Comparison of ENCODE assay signal across 20 cellular contexts in the genomic region with DNA sequence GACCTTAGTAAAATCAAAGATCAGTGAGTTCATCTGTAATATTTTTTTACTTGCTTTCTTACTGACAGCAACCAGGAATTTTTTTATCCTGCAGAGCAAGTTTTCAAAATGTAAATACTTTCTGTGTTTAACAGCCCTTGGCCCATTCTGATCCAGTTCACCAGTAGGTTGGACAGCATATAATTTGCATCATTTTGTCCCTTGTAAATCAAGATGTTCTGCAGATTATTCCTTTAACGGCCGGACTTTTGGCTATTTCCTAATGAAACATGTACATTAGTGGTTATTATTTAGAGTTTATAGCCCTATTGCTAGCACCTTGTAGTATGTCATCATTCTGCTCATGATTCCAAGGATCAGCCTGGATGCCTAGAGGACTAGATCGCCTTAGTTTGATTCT. TPM values are rescaled to one million over a fixed set of nuclear protein-coding genes. Genes with fewer than 3 reads are reported as not detected.
"Had no signal": no experiment of that assay in that cellular context is flagged by ENCODE, and none has a peak within 500 bp of the region (broad histone marks: within the 10 kb centered on the region; RNA-seq: fewer than 3 reads in every experiment).

No MANE protein-coding gene starts in this region.

RNA-seq across cellular contexts. Expression of gene OR9G1, which starts 7.7 kb away (rescaled TPM):
- total RNA-seq: dermis microvascular lymphatic vessel endothelial cell; endodermal cell; esophagus mucosa; esophagus squamous epithelium; gastrocnemius medialis; glomerular endothelial cell; heart right ventricle; kidney epithelial cell; left cardiac atrium; left lung; left ventricle myocardium superior; lower leg skin; lower lobe of right lung; lung microvascular endothelial cell; mesenteric fat pad; mesothelial cell of epicardium; mucosa of descending colon; myocyte; naive thymus-derived CD8-positive, alpha-beta T cell had no signal
- polyA plus RNA-seq: heart right ventricle; keratinocyte; naive thymus-derived CD8-positive, alpha-beta T cell had no signal

RNA-seq across cellular contexts. Expression of gene OR5AR1, which starts 27.7 kb away (rescaled TPM):
- total RNA-seq: dermis microvascular lymphatic vessel endothelial cell; endodermal cell; esophagus mucosa; esophagus squamous epithelium; gastrocnemius medialis; glomerular endothelial cell; heart right ventricle; kidney epithelial cell; left cardiac atrium; left lung; left ventricle myocardium superior; lower leg skin; lower lobe of right lung; lung microvascular endothelial cell; mesenteric fat pad; mesothelial cell of epicardium; mucosa of descending colon; myocyte; naive thymus-derived CD8-positive, alpha-beta T cell had no signal
- polyA plus RNA-seq: heart right ventricle; keratinocyte; naive thymus-derived CD8-positive, alpha-beta T cell had no signal

RNA-seq across cellular contexts. Expression of gene OR5AP2, which starts 48.9 kb away (rescaled TPM):
- total RNA-seq: dermis microvascular lymphatic vessel endothelial cell; endodermal cell; esophagus mucosa; esophagus squamous epithelium; gastrocnemius medialis; glomerular endothelial cell; heart right ventricle; kidney epithelial cell; left cardiac atrium; left lung; left ventricle myocardium superior; lower leg skin; lower lobe of right lung; lung microvascular endothelial cell; mesenteric fat pad; mesothelial cell of epicardium; mucosa of descending colon; myocyte; naive thymus-derived CD8-positive, alpha-beta T cell had no signal
- polyA plus RNA-seq: heart right ventricle; keratinocyte; naive thymus-derived CD8-positive, alpha-beta T cell had no signal

RNA-seq across cellular contexts. Expression of gene OR9G4, which starts 57.3 kb away (rescaled TPM):
- total RNA-seq: dermis microvascular lymphatic vessel endothelial cell; endodermal cell; esophagus mucosa; esophagus squamous epithelium; gastrocnemius medialis; glomerular endothelial cell; heart right ventricle; kidney epithelial cell; left cardiac atrium; left lung; left ventricle myocardium superior; lower leg skin; lower lobe of right lung; lung microvascular endothelial cell; mesenteric fat pad; mesothelial cell of epicardium; mucosa of descending colon; myocyte; naive thymus-derived CD8-positive, alpha-beta T cell had no signal
- polyA plus RNA-seq: heart right ventricle; keratinocyte; naive thymus-derived CD8-positive, alpha-beta T cell had no signal
